1 cellular context compared by ENCODE assay signal in the genomic region with DNA sequence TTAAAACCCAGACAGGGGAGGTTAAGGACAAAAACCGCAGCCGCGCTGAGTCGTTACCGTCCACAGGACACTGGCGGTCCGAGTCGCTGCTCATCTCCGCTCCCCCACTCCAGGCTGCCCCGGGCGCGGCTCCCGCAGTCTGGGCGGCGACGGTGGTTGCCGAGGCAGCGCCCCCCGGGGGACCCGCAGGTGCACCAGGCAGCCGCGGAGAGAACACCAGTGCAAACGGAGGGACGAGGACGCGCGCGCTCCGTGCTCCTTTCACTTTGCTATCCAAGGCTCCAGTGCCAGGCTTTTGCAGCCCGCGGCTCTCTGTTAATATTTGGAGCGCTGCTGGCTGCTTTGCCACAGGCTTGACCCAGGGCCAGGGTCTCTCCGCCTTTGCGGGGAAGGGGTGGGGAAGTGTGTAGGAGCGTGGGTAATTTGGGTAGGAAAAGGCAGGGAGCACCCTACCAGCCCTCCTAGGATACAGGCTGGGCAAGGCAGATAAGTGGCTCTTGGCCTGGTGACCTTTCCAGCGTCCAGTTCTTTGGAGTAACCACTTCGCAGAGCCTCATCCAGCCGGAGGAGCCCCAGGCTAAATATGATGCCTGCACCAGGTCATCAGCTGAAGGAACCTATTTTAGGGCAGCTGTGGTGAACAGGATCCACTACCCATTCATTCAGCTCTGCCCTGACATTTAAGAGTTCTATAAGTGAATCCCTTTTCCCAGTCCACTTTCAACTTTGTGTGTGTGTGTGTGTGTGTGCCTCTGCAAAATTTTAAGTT.
TF ChIP-seq lines count a peak whose summit lies in the region.

TSS of gene GADL1 (minus strand) at position 141 of the 769 bp plus-strand sequence. CDS start at position 94, 47 bp downstream.

TF ChIP-seq in IMR-90, 13 proteins besides CTCF, POLR2A, EP300 and RAD21 (continued from another document):
- TF ChIP-seq, protein P1, sequence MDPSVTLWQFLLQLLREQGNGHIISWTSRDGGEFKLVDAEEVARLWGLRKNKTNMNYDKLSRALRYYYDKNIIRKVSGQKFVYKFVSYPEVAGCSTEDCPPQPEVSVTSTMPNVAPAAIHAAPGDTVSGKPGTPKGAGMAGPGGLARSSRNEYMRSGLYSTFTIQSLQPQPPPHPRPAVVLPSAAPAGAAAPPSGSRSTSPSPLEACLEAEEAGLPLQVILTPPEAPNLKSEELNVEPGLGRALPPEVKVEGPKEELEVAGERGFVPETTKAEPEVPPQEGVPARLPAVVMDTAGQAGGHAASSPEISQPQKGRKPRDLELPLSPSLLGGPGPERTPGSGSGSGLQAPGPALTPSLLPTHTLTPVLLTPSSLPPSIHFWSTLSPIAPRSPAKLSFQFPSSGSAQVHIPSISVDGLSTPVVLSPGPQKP (IDR thresholded peaks at IDR 0.05; ENCODE audit: borderline replicate concordance, low read depth, low read length) = no peak
- TF ChIP-seq SMC3 (IDR thresholded peaks at IDR 0.05; ENCODE audit: low read depth, low read length) = no peak
- TF ChIP-seq BHLHE40 (IDR thresholded peaks at IDR 0.05; ENCODE audit: low read depth, low read length) = no peak
- no peak for TF ChIP-seq CEBPB (IDR thresholded peaks at IDR 0.05; ENCODE audit: low read depth, low read length)
- no peak for TF ChIP-seq RFX5 (IDR thresholded peaks at IDR 0.05; ENCODE audit: low read depth, low read length)
- TF ChIP-seq, protein P2, sequence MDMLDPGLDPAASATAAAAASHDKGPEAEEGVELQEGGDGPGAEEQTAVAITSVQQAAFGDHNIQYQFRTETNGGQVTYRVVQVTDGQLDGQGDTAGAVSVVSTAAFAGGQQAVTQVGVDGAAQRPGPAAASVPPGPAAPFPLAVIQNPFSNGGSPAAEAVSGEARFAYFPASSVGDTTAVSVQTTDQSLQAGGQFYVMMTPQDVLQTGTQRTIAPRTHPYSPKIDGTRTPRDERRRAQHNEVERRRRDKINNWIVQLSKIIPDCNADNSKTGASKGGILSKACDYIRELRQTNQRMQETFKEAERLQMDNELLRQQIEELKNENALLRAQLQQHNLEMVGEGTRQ (IDR thresholded peaks at IDR 0.05; ENCODE audit: low read depth, low read length) = no peak
- TF ChIP-seq MAFK (IDR thresholded peaks at IDR 0.05; ENCODE audit: low read depth, low read length) = no peak
- TF ChIP-seq RCOR1 (IDR thresholded peaks at IDR 0.05; ENCODE audit: insufficient replicate concordance, low read length) = no peak
- no peak for TF ChIP-seq NFE2L2 (IDR thresholded peaks at IDR 0.05; ENCODE audit: low read depth, low read length)
- no peak for TF ChIP-seq MXI1 (IDR thresholded peaks at IDR 0.05; ENCODE audit: borderline replicate concordance, low read depth, low read length)
- TF ChIP-seq CHD1 (IDR thresholded peaks at IDR 0.05; ENCODE audit: low read depth, low read length) = no peak
- TF ChIP-seq FOS (IDR thresholded peaks at IDR 0.05; ENCODE audit: low read depth, low read length) = no peak
